ENCODE assay signal across 23 cellular contexts in the genomic region with DNA sequence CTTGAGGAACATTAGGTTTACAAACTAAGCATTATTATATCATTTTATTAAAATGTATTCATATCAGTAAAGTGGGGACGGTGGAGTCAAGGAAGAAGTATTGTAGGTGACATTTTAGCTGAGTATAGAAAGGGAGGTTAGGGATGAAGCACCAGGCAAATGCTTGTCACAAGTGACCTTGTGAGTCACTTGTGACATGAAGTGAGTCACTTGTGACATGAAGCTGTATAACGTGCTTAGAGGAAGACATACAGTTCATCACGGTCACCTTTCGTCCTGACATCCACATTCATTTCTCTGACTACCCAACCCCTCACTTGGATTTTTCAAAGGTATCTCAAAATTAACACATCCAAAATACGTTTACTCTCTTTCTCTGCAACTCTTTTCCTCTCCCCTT.
"Had no signal": no experiment of that assay in that cellular context is flagged by ENCODE, and none has a peak within 500 bp of the region (broad histone marks: within the 10 kb centered on the region; RNA-seq: fewer than 3 reads in every experiment).

No MANE protein-coding gene starts in this region.

- H3K4me1 ChIP-seq: esophagus muscularis mucosa, gastrocnemius medialis, heart right ventricle, left lung, lower lobe of right lung had no signal

- H3K27me3 Mint-ChIP-seq: naive B cell had no signal

- ATAC-seq: left cardiac atrium, left lung, left ventricle myocardium superior, lower lobe of right lung, mucosa of descending colon had no signal

- H3K27me3 ChIP-seq: esophagus muscularis mucosa, gastrocnemius medialis, heart right ventricle, left lung had no signal

- H3K9me3 ChIP-seq: esophagus muscularis mucosa, gastrocnemius medialis, left lung, lower lobe of right lung, mucosa of descending colon had no signal

- H3K4me3 ChIP-seq: coronary artery, dorsolateral prefrontal cortex, esophagus muscularis mucosa, gastrocnemius medialis, heart right ventricle, left lung, lower lobe of right lung, mucosa of descending colon had no signal

- FAIRE-seq: colon, endothelial cell of umbilical vein, islet of Langerhans, keratinocyte had no signal

- H3K27ac ChIP-seq: coronary artery, dorsolateral prefrontal cortex, esophagus muscularis mucosa, gastrocnemius medialis, heart right ventricle, left lung, lower lobe of right lung had no signal

- DNase-seq: dermis blood vessel endothelial cell; dorsolateral prefrontal cortex; effector CD4-positive, alpha-beta T cell; effector memory CD4-positive, alpha-beta T cell; gastrocnemius medialis; glutamatergic neuron; head of caudate nucleus; heart right ventricle; hippocampal formation; left cardiac atrium; left lung; left ventricle myocardium superior; lower lobe of right lung; mesenchymal stem cell; mucosa of descending colon; naive B cell had no signal

- H3K36me3 ChIP-seq: esophagus muscularis mucosa, gastrocnemius medialis, heart right ventricle, left lung, lower lobe of right lung had no signal

- H3K4me3 Mint-ChIP-seq: mesothelial cell of epicardium, naive B cell had no signal

- H3K36me3 Mint-ChIP-seq: mesothelial cell of epicardium, naive B cell had no signal

- H3K27ac Mint-ChIP-seq: mesothelial cell of epicardium had no signal

- H3K4me1 Mint-ChIP-seq: naive B cell had no signal
